In the genomic region with DNA sequence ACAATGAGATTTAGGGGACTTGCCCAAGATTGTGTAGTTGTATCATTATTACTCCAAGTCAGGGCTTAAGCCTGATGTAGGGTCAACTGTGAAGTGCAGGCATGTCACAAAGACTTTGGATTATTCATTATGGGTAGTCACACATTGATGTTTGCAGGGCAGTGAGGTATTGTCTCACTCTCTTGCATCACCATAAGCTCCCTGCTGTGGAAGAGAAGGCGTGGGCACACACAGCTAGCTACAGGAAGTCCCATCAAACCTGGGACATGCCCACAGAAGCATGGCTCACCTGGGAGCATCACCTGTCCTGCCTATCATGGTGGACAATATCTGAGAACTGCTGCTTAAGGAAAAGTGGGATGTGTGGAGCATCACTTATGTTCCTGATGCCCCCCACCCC, we compare ENCODE assay signal across 19 cellular contexts. TPM values are rescaled to one million over a fixed set of nuclear protein-coding genes. Genes with fewer than 3 reads are reported as not detected.
DNase-seq lines count a peak whose midpoint lies in the region; ATAC-seq, FAIRE-seq and TF ChIP-seq lines count a peak whose summit lies in the region.
"Had no signal": no experiment of that assay in that cellular context is flagged by ENCODE, and none has a peak within 500 bp of the region (broad histone marks: within the 10 kb centered on the region; RNA-seq: fewer than 3 reads in every experiment).

No MANE protein-coding gene starts in this region.

- H3K79me2 ChIP-seq in HCT116 (ENCODE audit: insufficient read depth, low read length): no peaks in the 10 kb centered on the region
- no peaks in the 10 kb centered on the region for H3K79me2 ChIP-seq in PC-3 (ENCODE audit: low read length)

- no peaks in the 10 kb centered on the region for H3K36me3 ChIP-seq in A673 (ENCODE audit: insufficient read depth, low read length, poor library complexity, severe bottlenecking)
- H3K36me3 ChIP-seq in HCT116 (ENCODE audit: control insufficient read depth in 1 of 2, insufficient read depth in 2 of 2, low read length in 2 of 2): no peaks in the 10 kb centered on the region
- H3K36me3 ChIP-seq in PC-3 (ENCODE audit: low read depth, low read length): no peaks in the 10 kb centered on the region
- no peaks in the 10 kb centered on the region for H3K36me3 ChIP-seq in pancreas
- H3K36me3 ChIP-seq in upper lobe of left lung: no peaks in the 10 kb centered on the region

- no peaks in the 10 kb centered on the region for H3F3A ChIP-seq in PC-3 (ENCODE audit: low read length, unreplicated experiment)

- intact Hi-C loops in A673 (cut with micrococcal nuclease; ENCODE audit: unreplicated experiment): no loop called here
- intact Hi-C loops in HCT116 (cut with micrococcal nuclease): no loop called here
- intact Hi-C loops in PC-3 (cut with micrococcal nuclease): no loop called here
- intact Hi-C loops in pancreas (cut with DNase I): loop anchor here in 1 of 3 donors (5.0 kb wide), 1 partner anchor 49 kb away; no protein-coding TSS in a partner anchor

- RAD21 ChIA-PET in HCT116 (lab: Charles Lee; ENCODE audit: low non-redundant PET in 1 of 2, low total read pairs in 2 of 2, uncharacterized antibody in 2 of 2, unreplicated experiment in 2 of 2): no interaction called here

- H4K20me1 ChIP-seq in HCT116 (ENCODE audit: insufficient read depth) (no peaks in the 10 kb centered on the region), PC-3 (ENCODE audit: low read length) (no peaks in the 10 kb centered on the region)

- H3K9me3 ChIP-seq in A673 (ENCODE audit: low read depth, low read length, poor library complexity, severe bottlenecking) (no peaks in the 10 kb centered on the region), HCT116 (ENCODE audit: control insufficient read depth in 1 of 2, insufficient read depth in 1 of 2, low read depth in 1 of 2, low read length in 2 of 2) (no peaks in the 10 kb centered on the region), PC-3 (ENCODE audit: low read length) (no peaks in the 10 kb centered on the region), pancreas (no peaks in the 10 kb centered on the region), upper lobe of left lung (no peaks in the 10 kb centered on the region)

- ATAC-seq in HCT116 (no peak; the same call in 1 of the 2 replicates), PC-3 (no peak), pancreas (no peak), upper lobe of left lung (ENCODE audit: low FRiP score in 2 of 2) (no peak)

- no peak overlapping the region for H3K4me3 Mint-ChIP-seq in activated naive CD8-positive, alpha-beta T cell treated with anti-CD3 and anti-CD28 coated beads for 36 hours
- H3K4me3 Mint-ChIP-seq: activated CD4-positive, alpha-beta T cell treated with anti-CD3 and anti-CD28 coated beads, Interleukin-2, amount 10 ng/mL, durations not matched to agents 7 days and 5 days had no signal

- H3K4me1 ChIP-seq in A673 (ENCODE audit: insufficient read depth, low read length, poor library complexity, severe bottlenecking): no peaks in the 10 kb centered on the region
- H3K4me1 ChIP-seq in HCT116 (ENCODE audit: control insufficient read depth in 1 of 2, insufficient read depth in 2 of 2, low read length in 2 of 2): peaks cover 0 to 11% of the 10 kb centered on the region in 2 experiments; a peak in 1 of 4 replicates
- H3K4me1 ChIP-seq in PC-3 (ENCODE audit: insufficient read depth, low read length): no peaks in the 10 kb centered on the region
- peaks cover 3 to 9% (median 4%) of the 10 kb centered on the region in 3 donors for H3K4me1 ChIP-seq in pancreas
- H3K4me1 ChIP-seq in upper lobe of left lung: no peaks in the 10 kb centered on the region

- H3K9me2 ChIP-seq in HCT116 (ENCODE audit: insufficient read depth): no peaks in the 10 kb centered on the region
- no peaks in the 10 kb centered on the region for H3K9me2 ChIP-seq in PC-3 (replicated peaks; ENCODE audit: low read length)

- CTCF ChIA-PET in A673 (lab: Charles Lee): no interaction called here
- CTCF ChIA-PET in HCT116 (lab: Charles Lee): interaction anchor here (1.0 kb wide), 1 partner anchor 55 kb away, joined by 3 read pairs; no protein-coding TSS in a partner anchor
- CTCF ChIA-PET in PC-3 (lab: Charles Lee): no interaction called here

- WGBS in pancreas, 2 donors: 89 to 100% methylated on average over 1 of the region's 1 CpG
- WGBS in upper lobe of left lung, 2 donors: 80 to 93% methylated on average over 1 of the region's 1 CpG

- TF ChIP-seq POLR2A in HCT116 (IDR thresholded peaks at IDR 0.05; ENCODE audit: borderline replicate concordance, extremely low read depth, insufficient read depth, insufficient read length) (no peak), upper lobe of left lung (IDR thresholded peaks at IDR 0.05) (no peak)

- no peak overlapping the region for H3K9ac ChIP-seq in HCT116 (ENCODE audit: low read length)
- no peak overlapping the region for H3K9ac ChIP-seq in PC-3 (ENCODE audit: low read length)

- DNase-seq in A673 (ENCODE audit: low spot score) (peak; percentile 12), HCT116 (ENCODE audit: low read depth, low spot score) (peak; percentile 10), PC-3 (peak; percentile 4), epithelial cell of esophagus (ENCODE audit: low read depth) (peak; percentile 60), Ammon's horn (ENCODE audit: low spot score) (no peak), pancreas (no peak), upper lobe of left lung (no peak)
- no peak for DNase-seq in activated naive CD8-positive, alpha-beta T cell treated with anti-CD3 and anti-CD28 coated beads for 36 hours
- DNase-seq: activated CD4-positive, alpha-beta T cell treated with anti-CD3 and anti-CD28 coated beads, Interleukin-2, amount 10 ng/mL, durations not matched to agents 7 days and 5 days; DMS79; kidney glomerular epithelial cell; NCI-H1105 treated with DMSO at 0.1 percent for 48 hours; NCI-H524 treated with DMSO at 0.1 percent for 48 hours; SHP77 treated with DMSO at 0.1 percent for 48 hours; stimulated activated CD4-positive, alpha-beta T cell treated with anti-CD3 and anti-CD28 coated beads, Interleukin-1b, Interleukin-23, amount 100 ng/mL, for 48 hours had no signal

- no peak for TF ChIP-seq RAD21 in HCT116 (IDR thresholded peaks at IDR 0.05; ENCODE audit: low read depth)

- no peaks in the 10 kb centered on the region for H3K4me1 Mint-ChIP-seq in activated naive CD8-positive, alpha-beta T cell treated with anti-CD3 and anti-CD28 coated beads for 36 hours
- H3K4me1 Mint-ChIP-seq: activated CD4-positive, alpha-beta T cell treated with anti-CD3 and anti-CD28 coated beads, Interleukin-2, amount 10 ng/mL, durations not matched to agents 7 days and 5 days had no signal

- H3K27ac Mint-ChIP-seq in activated naive CD8-positive, alpha-beta T cell treated with anti-CD3 and anti-CD28 coated beads for 36 hours: no peak overlapping the region
- H3K27ac Mint-ChIP-seq: activated CD4-positive, alpha-beta T cell treated with anti-CD3 and anti-CD28 coated beads, Interleukin-2, amount 10 ng/mL, durations not matched to agents 7 days and 5 days; activated T-helper 2 cell treated with anti-CD3 and anti-CD28 coated beads, Interferon-gamma antibody, Interleukin-2, Interleukin-4, amounts not matched to agents 10 μg/mL and 5 μg/mL and 100 μg/mL, durations not matched to agents 14 hours and 24 hours and 36 hours had no signal

- no peak overlapping the region for H3K4me3 ChIP-seq in A673 (ENCODE audit: low read depth, low read length, poor library complexity, severe bottlenecking)
- no peak overlapping the region for H3K4me3 ChIP-seq in HCT116 (replicated peaks in 1 of 2; ENCODE audit: low read depth in 1 of 2, low read length in 2 of 2)
- H3K4me3 ChIP-seq in PC-3 (ENCODE audit: low read length): no peak overlapping the region
- H3K4me3 ChIP-seq in epithelial cell of esophagus (ENCODE audit: low read length): no peak overlapping the region
- no peak overlapping the region for H3K4me3 ChIP-seq in pancreas
- H3K4me3 ChIP-seq in upper lobe of left lung: no peak overlapping the region
- H3K4me3 ChIP-seq: skin epidermis had no signal

- H3K27me3 ChIP-seq in A673 (replicated peaks; ENCODE audit: insufficient read depth, low read depth, low read length, poor library complexity) (no peaks in the 10 kb centered on the region), HCT116 (ENCODE audit: insufficient read depth, low read length) (no peaks in the 10 kb centered on the region), PC-3 (ENCODE audit: low read length) (no peaks in the 10 kb centered on the region), pancreas (no peaks in the 10 kb centered on the region), upper lobe of left lung (no peaks in the 10 kb centered on the region)

- H3K9me3 Mint-ChIP-seq in activated naive CD8-positive, alpha-beta T cell treated with anti-CD3 and anti-CD28 coated beads for 36 hours: no peaks in the 10 kb centered on the region
- H3K9me3 Mint-ChIP-seq: activated CD4-positive, alpha-beta T cell treated with anti-CD3 and anti-CD28 coated beads, Interleukin-2, amount 10 ng/mL, durations not matched to agents 7 days and 5 days; activated T-helper 2 cell treated with anti-CD3 and anti-CD28 coated beads, Interferon-gamma antibody, Interleukin-2, Interleukin-4, amounts not matched to agents 10 μg/mL and 5 μg/mL and 100 μg/mL, durations not matched to agents 14 hours and 24 hours and 36 hours had no signal

- no peak overlapping the region for H2AFZ ChIP-seq in HCT116 (ENCODE audit: low read depth, low read length, poor library complexity, severe bottlenecking)
- no peak overlapping the region for H2AFZ ChIP-seq in PC-3 (ENCODE audit: low read length)

- TF ChIP-seq CTCF in A673 (conservative IDR thresholded peaks at IDR 0.05; ENCODE audit: low read depth, low read length): no peak
- TF ChIP-seq CTCF in HCT116 (IDR thresholded peaks at IDR 0.05 in 2 of 3, conservative IDR thresholded peaks at IDR 0.05 in 1 of 3; ENCODE audit: borderline replicate concordance in 1 of 3, insufficient read depth in 1 of 3, low read depth in 2 of 3, low read length in 2 of 3): no peak
- no peak for TF ChIP-seq CTCF in PC-3 (conservative IDR thresholded peaks at IDR 0.05; ENCODE audit: low read depth, low read length)
- no peak for TF ChIP-seq CTCF in epithelial cell of esophagus (IDR thresholded peaks at IDR 0.05; ENCODE audit: insufficient read depth, low read depth, low read length, missing control alignments)
- TF ChIP-seq CTCF in pancreas (IDR thresholded peaks at IDR 0.05): no peak
- TF ChIP-seq CTCF in upper lobe of left lung (IDR thresholded peaks at IDR 0.05): no peak

- H3K27ac ChIP-seq in A673 (ENCODE audit: low read depth, low read length, poor library complexity, severe bottlenecking) (no peak overlapping the region), HCT116 (ENCODE audit: low read depth, low read length) (no peak overlapping the region), PC-3 (ENCODE audit: low read length) (no peak overlapping the region), pancreas (no peak overlapping the region), upper lobe of left lung (no peak overlapping the region)
- H3K27ac ChIP-seq: skin epidermis had no signal

- TF ChIP-seq EP300 in upper lobe of left lung (IDR thresholded peaks at IDR 0.05): no peak

- no peaks in the 10 kb centered on the region for H3K27me3 Mint-ChIP-seq in activated naive CD8-positive, alpha-beta T cell treated with anti-CD3 and anti-CD28 coated beads for 36 hours

- H3K4me2 ChIP-seq in HCT116 (ENCODE audit: low read length) (no peak overlapping the region), PC-3 (ENCODE audit: low read length) (no peak overlapping the region)

- BruUV-seq in A673 (replicated peaks; lab: Mats Ljungman, UMichigan) (no TSS peak), HCT116 (replicated peaks; lab: Mats Ljungman, UMichigan) (no TSS peak), PC-3 (replicated peaks; lab: Mats Ljungman, UMichigan) (no TSS peak)

- POLR2A ChIA-PET in A673 (lab: Charles Lee; ENCODE audit: low non-redundant PET): no interaction called here
- POLR2A ChIA-PET in HCT116 (lab: Charles Lee): no interaction called here
- POLR2A ChIA-PET in PC-3 (lab: Charles Lee; ENCODE audit: unreplicated experiment): interaction anchor here (0.6 kb wide), 1 partner anchor 103 kb away, joined by 3 read pairs; no protein-coding TSS in a partner anchor

- no peaks in the 10 kb centered on the region for H3K36me3 Mint-ChIP-seq in activated naive CD8-positive, alpha-beta T cell treated with anti-CD3 and anti-CD28 coated beads for 36 hours

- FAIRE-seq in pancreas (lab: Jason Lieb, UNC): no peak

RNA-seq across cellular contexts. Expression of gene TMOD1, which starts 42.1 kb away (rescaled TPM):
- total RNA-seq in A673 (2021): 0.09 and 0.24 TPM in 2 replicates
- 4.4 TPM for total RNA-seq in HCT116 (2021; ENCODE audit: unreplicated experiment)
- polyA plus RNA-seq in HCT116 (2012): 3.2 and 5.7 TPM in 2 replicates
- total RNA-seq in PC-3 (2014; rRNA removed): not detected in 2 replicates
- 1 to 10 TPM; 1.2 to 1.5 TPM for total RNA-seq in activated naive CD8-positive, alpha-beta T cell treated with anti-CD3 and anti-CD28 coated beads for 36 hours
- 10 to 100 TPM in 4 of 6 donors, 1 to 10 TPM in 2; 8.4 to 17.0 (median 11.7) TPM for total RNA-seq in pancreas
- 10 to 100 TPM; 12.2 to 28.7 TPM for polyA plus RNA-seq in pancreas
- total RNA-seq in upper lobe of left lung: 10 to 100 TPM in 1 of 6 donors, 1 to 10 TPM in 5; 4.4 to 12.6 (median 8.8) TPM
- total RNA-seq: LHCN-M2, OCI-LY7 had no signal

Comparison
In these comparisons a context has a peak if more than half of its experiments do, and no peak if none do; other contexts are left out.
1. DNase-seq: peak in A673 (single experiment), HCT116 (single experiment), PC-3 (single experiment) and epithelial cell of esophagus (single experiment); none in activated naive CD8-positive, alpha-beta T cell treated with anti-CD3 and anti-CD28 coated beads for 36 hours (single experiment), Ammon's horn (single experiment), pancreas (0 of 6) and upper lobe of left lung (0 of 2).